In the genomic region with DNA sequence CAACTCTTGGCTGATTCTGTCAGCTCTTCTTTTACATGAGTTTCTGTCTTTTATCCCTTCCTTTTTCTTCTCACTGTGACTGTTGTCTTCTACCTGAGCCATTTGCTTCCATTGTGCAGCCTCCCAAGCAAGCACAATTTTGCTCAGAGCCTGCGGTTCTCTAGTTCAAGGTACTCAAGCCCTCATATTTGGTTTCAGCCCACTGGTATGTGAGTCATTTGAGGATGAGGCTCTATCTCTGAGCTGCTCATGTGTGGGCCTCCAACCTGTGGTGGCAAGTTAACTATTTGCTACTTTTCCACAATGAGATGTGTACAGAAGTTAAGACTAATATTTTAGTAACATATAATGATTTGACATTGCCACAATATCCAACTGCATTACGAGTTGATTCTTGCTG, we compare ENCODE assay signal across 11 cellular contexts.
DNase-seq lines count a peak whose midpoint lies in the region; ATAC-seq lines count a peak whose summit lies in the region.
"Had no signal": no experiment of that assay in that cellular context is flagged by ENCODE, and none has a peak within 500 bp of the region (broad histone marks: within the 10 kb centered on the region; RNA-seq: fewer than 3 reads in every experiment).

No MANE protein-coding gene starts in this region.

- H3K4me2 ChIP-seq in mesenchymal stem cell (ENCODE audit: low read length, poor library complexity, severe bottlenecking): no peak overlapping the region

- peak overlapping the region; percentile 67 for H2BK5ac ChIP-seq in mesenchymal stem cell (ENCODE audit: low read depth, low read length, poor library complexity, severe bottlenecking)

- no peak overlapping the region for H3K14ac ChIP-seq in mesenchymal stem cell (ENCODE audit: low read length in 2 of 2)

- H3K9me3 ChIP-seq in mesenchymal stem cell (ENCODE audit: control insufficient read depth, low read length): no peaks in the 10 kb centered on the region

- peak; percentile 65 for DNase-seq in activated CD8-positive, alpha-beta memory T cell treated with anti-CD3 and anti-CD28 coated beads, Interleukin-2, amount 10 ng/mL, durations not matched to agents 7 days and 5 days
- no peak for DNase-seq in activated CD8-positive, alpha-beta memory T cell treated with anti-CD3 and anti-CD28 coated beads, Interleukin-2, amount 50 U/mL, for 4 hours
- DNase-seq in mesenchymal stem cell (no peak), NCI-H146 treated with DMSO at 0.1 percent for 48 hours (lab: John Stamatoyannopoulos, UW; ENCODE audit: unreplicated experiment) (no peak), NCI-H187 (lab: John Stamatoyannopoulos, UW) (no peak), dedifferentiated amniotic fluid mesenchymal stem cell (ENCODE audit: extremely low spot score) (no peak)
- DNase-seq: activated CD4-positive, alpha-beta T cell treated with anti-CD3 and anti-CD28 coated beads, Interleukin-2, amount 10 ng/mL, durations not matched to agents 7 days and 5 days; NCI-H1417 had no signal

- WGBS in mesenchymal stem cell: 82% methylated on average over 1 of the region's 2 CpGs

- peak; percentile 82 for ATAC-seq in activated CD8-positive, alpha-beta memory T cell treated with anti-CD3 and anti-CD28 coated beads, Interleukin-2, amount 10 ng/mL, durations not matched to agents 7 days and 5 days
- ATAC-seq in GM21737 (IDR thresholded peaks at IDR 0.05; ENCODE audit: unreplicated experiment) (peak; percentile 95), HG03378 (IDR thresholded peaks at IDR 0.05; ENCODE audit: unreplicated experiment) (peak; percentile 98)
- ATAC-seq: Panc1 had no signal

- H4K91ac ChIP-seq in mesenchymal stem cell (ENCODE audit: low read length): no peak overlapping the region

- H3K27me3 Mint-ChIP-seq in activated CD8-positive, alpha-beta memory T cell treated with anti-CD3 and anti-CD28 coated beads, Interleukin-2, amount 10 ng/mL, durations not matched to agents 7 days and 5 days: no peaks in the 10 kb centered on the region
- H3K27me3 Mint-ChIP-seq: activated CD4-positive, alpha-beta T cell treated with anti-CD3 and anti-CD28 coated beads, Interleukin-2, amount 10 ng/mL, durations not matched to agents 7 days and 5 days had no signal

- H3K18ac ChIP-seq in mesenchymal stem cell (ENCODE audit: low read depth in 1 of 2, low read length in 2 of 2): peak overlapping the region; percentile 55 to 70

- no peak overlapping the region for H2AK5ac ChIP-seq in mesenchymal stem cell (ENCODE audit: low read length, severe bottlenecking)

- H3K4me1 Mint-ChIP-seq in activated CD8-positive, alpha-beta memory T cell treated with anti-CD3 and anti-CD28 coated beads, Interleukin-2, amount 10 ng/mL, durations not matched to agents 7 days and 5 days: peaks cover 22% of the 10 kb centered on the region
- H3K4me1 Mint-ChIP-seq: activated CD4-positive, alpha-beta T cell treated with anti-CD3 and anti-CD28 coated beads, Interleukin-2, amount 10 ng/mL, durations not matched to agents 7 days and 5 days had no signal

- H3K27ac ChIP-seq in mesenchymal stem cell (ENCODE audit: low read length, poor library complexity, severe bottlenecking): peak overlapping the region; percentile 90

- no peaks in the 10 kb centered on the region for H3K9me3 Mint-ChIP-seq in activated CD8-positive, alpha-beta memory T cell treated with anti-CD3 and anti-CD28 coated beads, Interleukin-2, amount 10 ng/mL, durations not matched to agents 7 days and 5 days (ENCODE audit: low read depth)
- H3K9me3 Mint-ChIP-seq: activated CD4-positive, alpha-beta T cell treated with anti-CD3 and anti-CD28 coated beads, Interleukin-2, amount 10 ng/mL, durations not matched to agents 7 days and 5 days had no signal

- no peak overlapping the region for H3K9ac ChIP-seq in mesenchymal stem cell (ENCODE audit: low read length)

- H3K36me3 ChIP-seq in mesenchymal stem cell (ENCODE audit: control insufficient read depth in 1 of 2, insufficient read depth in 2 of 2, low read depth in 1 of 2, low read length in 2 of 2): peaks cover 3 to 21% of the 10 kb centered on the region in 2 experiments

- H3K27ac Mint-ChIP-seq in activated CD8-positive, alpha-beta memory T cell treated with anti-CD3 and anti-CD28 coated beads, Interleukin-2, amount 10 ng/mL, durations not matched to agents 7 days and 5 days: peak overlapping the region; percentile 18
- H3K27ac Mint-ChIP-seq: activated CD4-positive, alpha-beta T cell treated with anti-CD3 and anti-CD28 coated beads, Interleukin-2, amount 10 ng/mL, durations not matched to agents 7 days and 5 days had no signal

- H2BK12ac ChIP-seq in mesenchymal stem cell (ENCODE audit: low read length in 2 of 2): peak overlapping the region; percentile 25

- no peak overlapping the region for H3K23ac ChIP-seq in mesenchymal stem cell (ENCODE audit: low read length in 2 of 2)

- H3K4me3 Mint-ChIP-seq in activated CD8-positive, alpha-beta memory T cell treated with anti-CD3 and anti-CD28 coated beads, Interleukin-2, amount 10 ng/mL, durations not matched to agents 7 days and 5 days: no peak overlapping the region
- H3K4me3 Mint-ChIP-seq: activated CD4-positive, alpha-beta T cell treated with anti-CD3 and anti-CD28 coated beads, Interleukin-2, amount 10 ng/mL, durations not matched to agents 7 days and 5 days had no signal

- H2AFZ ChIP-seq in mesenchymal stem cell (ENCODE audit: low read depth, low read length): no peak overlapping the region

- no peak overlapping the region for H4K8ac ChIP-seq in mesenchymal stem cell (ENCODE audit: low read length)

- peak overlapping the region in 1 of 2 experiments; percentile 37 for H3K4ac ChIP-seq in mesenchymal stem cell (ENCODE audit: low read depth in 1 of 2, low read length in 2 of 2)

- peaks cover 1% of the 10 kb centered on the region for H3K79me1 ChIP-seq in mesenchymal stem cell (replicated peaks; ENCODE audit: low read length, poor library complexity, severe bottlenecking)

- H2BK120ac ChIP-seq in mesenchymal stem cell (ENCODE audit: low read depth, low read length): no peak overlapping the region

- peaks cover 27% of the 10 kb centered on the region for H3K36me3 Mint-ChIP-seq in activated CD8-positive, alpha-beta memory T cell treated with anti-CD3 and anti-CD28 coated beads, Interleukin-2, amount 10 ng/mL, durations not matched to agents 7 days and 5 days

- no peak overlapping the region for H2BK15ac ChIP-seq in mesenchymal stem cell (ENCODE audit: low read depth, poor library complexity, severe bottlenecking)

- CTCF ChIA-PET in activated CD8-positive, alpha-beta memory T cell treated with anti-CD3 and anti-CD28 coated beads, Interleukin-2, amount 10 ng/mL, durations not matched to agents 7 days and 5 days (lab: Charles Lee): interaction anchor here (1.8 kb wide), 1 partner anchor 84 kb away, joined by 5 read pairs; no protein-coding TSS in a partner anchor

- no peaks in the 10 kb centered on the region for H3K27me3 ChIP-seq in mesenchymal stem cell (ENCODE audit: control insufficient read depth in 1 of 2, insufficient read depth in 1 of 2, low read length in 2 of 2)

- H3K4me3 ChIP-seq in mesenchymal stem cell (ENCODE audit: insufficient read depth in 1 of 2, low read depth in 1 of 2, low read length in 2 of 2): no peak overlapping the region

- peaks cover 9% of the 10 kb centered on the region for H3K4me1 ChIP-seq in mesenchymal stem cell (ENCODE audit: control insufficient read depth, insufficient read depth, low read depth, low read length)
